8 cellular contexts compared by ENCODE assay signal in genomic region chr3:71585891-71586809, GRCh38. TPM values are rescaled to one million over a fixed set of nuclear protein-coding genes. Genes with fewer than 3 reads are reported as not detected.
DNase-seq lines count a peak whose midpoint lies in the region; ATAC-seq lines count a peak whose summit lies in the region.

No MANE protein-coding gene starts in this region.

- no peak for DNase-seq in stimulated activated naive CD8-positive, alpha-beta T cell treated with anti-CD3 and anti-CD28 coated beads, Interleukin-15, Interleukin-2, amounts not matched to agents 100 U/mL and 50 U/mL, for 24 hours
- DNase-seq in NCI-H748 (lab: John Stamatoyannopoulos, UW; ENCODE audit: unreplicated experiment) (peak; percentile 26), caudate nucleus (lab: John Stamatoyannopoulos, UW) (peak in 3 of 61 donors; percentile 7 to 16 (median 11)), middle frontal gyrus (ENCODE audit: extremely low spot score, low spot score) (peak; percentile 49), H4 (ENCODE audit: low spot score) (no peak)

- peak overlapping the region; percentile 88 for H3K4me3 Mint-ChIP-seq in stimulated activated naive CD8-positive, alpha-beta T cell treated with anti-CD3 and anti-CD28 coated beads, Interleukin-15, Interleukin-2, amounts not matched to agents 100 ng/mL and 50 ng/mL, for 24 hours

- H3K9me3 Mint-ChIP-seq in stimulated activated naive CD8-positive, alpha-beta T cell treated with anti-CD3 and anti-CD28 coated beads, Interleukin-15, Interleukin-2, amounts not matched to agents 100 ng/mL and 50 ng/mL, for 24 hours: no peaks in the 10 kb centered on the region

- peak overlapping the region; percentile 92 for H3K27ac Mint-ChIP-seq in stimulated activated naive CD8-positive, alpha-beta T cell treated with anti-CD3 and anti-CD28 coated beads, Interleukin-15, Interleukin-2, amounts not matched to agents 100 ng/mL and 50 ng/mL, for 24 hours

- peaks cover 54% of the 10 kb centered on the region for H3K4me1 Mint-ChIP-seq in stimulated activated naive CD8-positive, alpha-beta T cell treated with anti-CD3 and anti-CD28 coated beads, Interleukin-15, Interleukin-2, amounts not matched to agents 100 ng/mL and 50 ng/mL, for 24 hours (ENCODE audit: low read depth)

- H3K27me3 Mint-ChIP-seq in stimulated activated naive CD8-positive, alpha-beta T cell treated with anti-CD3 and anti-CD28 coated beads, Interleukin-15, Interleukin-2, amounts not matched to agents 100 ng/mL and 50 ng/mL, for 24 hours: no peaks in the 10 kb centered on the region

- H3K27ac ChIP-seq in caudate nucleus (ENCODE audit: low read depth, low read length): peak overlapping the region; percentile 98

- peaks cover 4% of the 10 kb centered on the region for H3K36me3 Mint-ChIP-seq in stimulated activated naive CD8-positive, alpha-beta T cell treated with anti-CD3 and anti-CD28 coated beads, Interleukin-15, Interleukin-2, amounts not matched to agents 100 ng/mL and 50 ng/mL, for 24 hours (ENCODE audit: low read depth)

- ATAC-seq in stimulated activated naive CD8-positive, alpha-beta T cell treated with anti-CD3 and anti-CD28 coated beads, Interleukin-15, Interleukin-2, amounts not matched to agents 100 U/mL and 50 U/mL, for 24 hours: no peak
- no peak for ATAC-seq in HG03039 (IDR thresholded peaks at IDR 0.05; ENCODE audit: unreplicated experiment)
- ATAC-seq in HG02852 (IDR thresholded peaks at IDR 0.05; ENCODE audit: unreplicated experiment): no peak

RNA-seq across cellular contexts. Expression of gene FOXP1, which starts 2.6 kb away (rescaled TPM):
- 13.1 and 15.9 TPM in 2 replicates for total RNA-seq in H4 (2014; rRNA removed; shearing (Covaris generic))

Comparison
In these comparisons a context has a peak if more than half of its experiments do, and no peak if none do; other contexts are left out.
1. DNase-seq: peak in NCI-H748 (single experiment) and middle frontal gyrus (single experiment); none in stimulated activated naive CD8-positive, alpha-beta T cell treated with anti-CD3 and anti-CD28 coated beads, Interleukin-15, Interleukin-2, amounts not matched to agents 100 U/mL and 50 U/mL, for 24 hours (single experiment) and H4 (single experiment).